9 cellular contexts compared by ENCODE assay signal in genomic region chr4:176436500-176436973, GRCh38.
DNase-seq lines count a peak whose midpoint lies in the region; ATAC-seq and TF ChIP-seq lines count a peak whose summit lies in the region.
"Had no signal": no experiment of that assay in that cellular context is flagged by ENCODE, and none has a peak within 500 bp of the region (broad histone marks: within the 10 kb centered on the region; RNA-seq: fewer than 3 reads in every experiment).

No MANE protein-coding gene starts in this region.

- ATAC-seq in HG02571 (IDR thresholded peaks at IDR 0.05; ENCODE audit: unreplicated experiment) (peak; percentile 49), GM21723 (IDR thresholded peaks at IDR 0.05; ENCODE audit: unreplicated experiment) (no peak)

- no peaks in the 10 kb centered on the region for H3K36me3 ChIP-seq in esophagus squamous epithelium
- H3K36me3 ChIP-seq: neutrophil had no signal

- TF ChIP-seq CTCF in fibroblast of mammary gland (conservative IDR thresholded peaks at IDR 0.05; ENCODE audit: control insufficient read depth, insufficient read depth, low read depth, low read length) (no peak), esophagus squamous epithelium (IDR thresholded peaks at IDR 0.05) (no peak)

- no peaks in the 10 kb centered on the region for H3K9me3 ChIP-seq in esophagus squamous epithelium
- H3K9me3 ChIP-seq: neutrophil had no signal

- TF ChIP-seq POLR2A in esophagus squamous epithelium (IDR thresholded peaks at IDR 0.05) = no peak

- WGBS in esophagus squamous epithelium, 2 donors = 51 to 67% methylated on average over 3 of the region's 3 CpGs

- DNase-seq in Daoy (ENCODE audit: low read depth) = peak; percentile 73
- peak; percentile 8 for DNase-seq in NAMALWA (ENCODE audit: low spot score)
- DNase-seq in fibroblast of mammary gland (ENCODE audit: low read depth) = peak; percentile 90
- DNase-seq in NCI-H2227 treated with DMSO at 0.1 percent for 48 hours (lab: John Stamatoyannopoulos, UW) = no peak
- DNase-seq in cerebellar nuclear complex (lab: John Stamatoyannopoulos, UW) = no peak
- DNase-seq in esophagus squamous epithelium (lab: John Stamatoyannopoulos, UW) = no peak

- H3K4me1 ChIP-seq in esophagus squamous epithelium = no peaks in the 10 kb centered on the region

- intact Hi-C loops in esophagus squamous epithelium (cut with DNase I) = no loop called here

- H3K27me3 ChIP-seq in esophagus squamous epithelium = no peaks in the 10 kb centered on the region
- H3K27me3 ChIP-seq: neutrophil had no signal

- no peak overlapping the region for H3K27ac ChIP-seq in esophagus squamous epithelium
- H3K27ac ChIP-seq: neutrophil had no signal

- H3K4me3 ChIP-seq in fibroblast of mammary gland (ENCODE audit: control insufficient read depth, low read depth, low read length) (no peak overlapping the region), esophagus squamous epithelium (no peak overlapping the region)

Comparison
In these comparisons a context has a peak if more than half of its experiments do, and no peak if none do; other contexts are left out.
1. DNase-seq: peak in Daoy (single experiment), NAMALWA (single experiment) and fibroblast of mammary gland (single experiment); none in NCI-H2227 treated with DMSO at 0.1 percent for 48 hours (single experiment), cerebellar nuclear complex (0 of 2) and esophagus squamous epithelium (single experiment).